ENCODE assay signal across 8 cellular contexts in the genomic region with DNA sequence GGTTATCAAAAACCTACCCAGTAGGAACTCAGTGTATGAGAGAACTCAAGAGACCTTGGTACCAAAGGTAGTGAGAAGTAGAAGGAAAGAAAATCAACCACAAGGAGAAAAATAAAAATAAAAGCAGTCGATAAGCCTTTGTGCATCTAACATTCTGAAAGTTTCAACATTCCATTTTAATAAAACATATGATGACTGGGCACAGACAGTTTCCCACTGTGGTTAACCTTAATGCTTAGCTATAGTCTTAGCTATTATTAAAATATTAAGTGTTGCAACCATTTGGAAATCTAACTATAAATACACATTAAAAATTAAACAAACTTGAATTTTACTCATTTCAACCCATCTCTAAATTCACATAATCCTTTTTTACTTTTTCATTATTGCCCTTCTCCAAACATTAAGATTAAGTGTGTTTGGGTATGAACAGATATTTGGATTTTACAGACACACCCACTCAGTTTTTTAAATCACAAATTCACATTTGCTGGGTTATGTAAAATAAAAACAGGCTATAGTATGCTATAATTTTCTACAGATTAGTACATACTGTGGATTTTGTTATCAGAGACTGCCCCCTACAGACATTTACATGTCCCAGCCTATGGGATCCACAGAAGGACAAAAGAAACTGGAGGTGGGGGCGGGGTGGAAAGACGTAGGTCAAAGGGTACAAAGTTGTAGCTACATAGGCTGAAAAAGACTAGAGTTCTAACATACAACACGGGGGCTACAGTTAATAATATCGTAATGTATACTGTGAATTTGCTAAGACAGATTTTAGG. TPM values are rescaled to one million over a fixed set of nuclear protein-coding genes. Genes with fewer than 3 reads are reported as not detected.
DNase-seq lines count a peak whose midpoint lies in the region; ATAC-seq, FAIRE-seq and TF ChIP-seq lines count a peak whose summit lies in the region.

No MANE protein-coding gene starts in this region.

- FAIRE-seq in bronchial epithelial cell (lab: Jason Lieb, UNC) = no peak

- no peak overlapping the region for H3K4me2 ChIP-seq in neural cell (ENCODE audit: low read length)

- TF ChIP-seq CTCF in bronchial epithelial cell (IDR thresholded peaks at IDR 0.05; ENCODE audit: insufficient read depth, low read length, severe bottlenecking) (no peak), neural cell (IDR thresholded peaks at IDR 0.05; ENCODE audit: poor library complexity, severe bottlenecking) (peak; percentile 24)

- CTCF ChIA-PET in activated CD8-positive, alpha-beta memory T cell treated with anti-CD3 and anti-CD28 coated beads, Interleukin-2, amount 10 ng/mL, durations not matched to agents 7 days and 5 days (lab: Charles Lee) = interaction anchor here (0.6 to 2.6 kb wide), 6 partner anchors 10 to 597 kb away, joined by 3 to 17 read pairs (median 6); no protein-coding TSS in a partner anchor

- TF ChIP-seq RAD21 in neural cell (conservative IDR thresholded peaks at IDR 0.05) = no peak

- H3K27ac Mint-ChIP-seq in activated CD8-positive, alpha-beta memory T cell treated with anti-CD3 and anti-CD28 coated beads, Interleukin-2, amount 10 ng/mL, durations not matched to agents 7 days and 5 days = no peak overlapping the region

- H3K36me3 ChIP-seq in bronchial epithelial cell (ENCODE audit: control insufficient read depth, insufficient read depth, low read length) = no peaks in the 10 kb centered on the region
- no peaks in the 10 kb centered on the region for H3K36me3 ChIP-seq in neural cell (ENCODE audit: insufficient read depth, low read length)

- H3K27me3 Mint-ChIP-seq in activated CD8-positive, alpha-beta memory T cell treated with anti-CD3 and anti-CD28 coated beads, Interleukin-2, amount 10 ng/mL, durations not matched to agents 7 days and 5 days = no peaks in the 10 kb centered on the region

- peaks cover 9% of the 10 kb centered on the region for H3K36me3 Mint-ChIP-seq in activated CD8-positive, alpha-beta memory T cell treated with anti-CD3 and anti-CD28 coated beads, Interleukin-2, amount 10 ng/mL, durations not matched to agents 7 days and 5 days

- H3K27ac ChIP-seq in neural cell (ENCODE audit: low read length) = no peak overlapping the region

- H3K27me3 ChIP-seq in bronchial epithelial cell (ENCODE audit: control insufficient read depth, insufficient read depth, low read length) (no peaks in the 10 kb centered on the region), neural cell (ENCODE audit: insufficient read depth, low read depth, low read length) (no peaks in the 10 kb centered on the region)

- H3K9me3 ChIP-seq in neural cell (ENCODE audit: low read length) = no peaks in the 10 kb centered on the region

- no peak for DNase-seq in activated CD8-positive, alpha-beta memory T cell treated with anti-CD3 and anti-CD28 coated beads, Interleukin-2, amount 10 ng/mL, durations not matched to agents 7 days and 5 days
- no peak for DNase-seq in activated CD8-positive, alpha-beta memory T cell treated with anti-CD3 and anti-CD28 coated beads, Interleukin-2, amount 50 U/mL, for 4 hours
- DNase-seq in NCI-H69 (lab: John Stamatoyannopoulos, UW) = peak; percentile 35
- peak; percentile 42 for DNase-seq in bronchial epithelial cell (ENCODE audit: low read depth)
- no peak for DNase-seq in SKM-1 (lab: John Stamatoyannopoulos, UW; ENCODE audit: unreplicated experiment)

- H3K4me3 ChIP-seq in bronchial epithelial cell (ENCODE audit: low read depth, low read length) (no peak overlapping the region), neural cell (ENCODE audit: low read length) (no peak overlapping the region)

- H3F3A ChIP-seq in neural cell (ENCODE audit: insufficient read depth, low read length, poor library complexity, severe bottlenecking) = no peaks in the 10 kb centered on the region

- no peak for TF ChIP-seq EP300 in neural cell (conservative IDR thresholded peaks at IDR 0.05; ENCODE audit: poor library complexity, severe bottlenecking)

- no peaks in the 10 kb centered on the region for H3K9me2 ChIP-seq in neural cell (ENCODE audit: insufficient read depth, low read length)

- no peaks in the 10 kb centered on the region for H3K79me2 ChIP-seq in neural cell (replicated peaks; ENCODE audit: insufficient read depth, low read length)

- H3K9me3 Mint-ChIP-seq in activated CD8-positive, alpha-beta memory T cell treated with anti-CD3 and anti-CD28 coated beads, Interleukin-2, amount 10 ng/mL, durations not matched to agents 7 days and 5 days (ENCODE audit: low read depth) = no peaks in the 10 kb centered on the region

- no peak overlapping the region for H3K4me3 Mint-ChIP-seq in activated CD8-positive, alpha-beta memory T cell treated with anti-CD3 and anti-CD28 coated beads, Interleukin-2, amount 10 ng/mL, durations not matched to agents 7 days and 5 days

- no peaks in the 10 kb centered on the region for H4K20me1 ChIP-seq in neural cell (ENCODE audit: insufficient read depth)

- no peak overlapping the region for H3K9ac ChIP-seq in neural cell (ENCODE audit: low read length)

- H2AFZ ChIP-seq in neural cell (ENCODE audit: low read depth, low read length) = no peak overlapping the region

- H3K4me1 Mint-ChIP-seq in activated CD8-positive, alpha-beta memory T cell treated with anti-CD3 and anti-CD28 coated beads, Interleukin-2, amount 10 ng/mL, durations not matched to agents 7 days and 5 days = peaks cover 4% of the 10 kb centered on the region

- peak; percentile 72 for ATAC-seq in activated CD8-positive, alpha-beta memory T cell treated with anti-CD3 and anti-CD28 coated beads, Interleukin-2, amount 10 ng/mL, durations not matched to agents 7 days and 5 days
- ATAC-seq in GM21447 (IDR thresholded peaks at IDR 0.05; ENCODE audit: unreplicated experiment) (no peak), GM21390 (IDR thresholded peaks at IDR 0.05; ENCODE audit: unreplicated experiment) (no peak)

TF ChIP-seq in neural cell, 6 proteins besides CTCF, POLR2A, EP300 and RAD21:
- TF ChIP-seq MXI1 (conservative IDR thresholded peaks at IDR 0.05; ENCODE audit: poor library complexity, severe bottlenecking) (no peak), POLR2AphosphoS5 (IDR thresholded peaks at IDR 0.05) (no peak), SMC3 (conservative IDR thresholded peaks at IDR 0.05; ENCODE audit: poor library complexity) (no peak), REST (IDR thresholded peaks at IDR 0.05; ENCODE audit: borderline replicate concordance) (no peak), TAF1 (IDR thresholded peaks at IDR 0.05; ENCODE audit: low read depth) (no peak), EZH2 (IDR thresholded peaks at IDR 0.05; ENCODE audit: borderline replicate concordance, insufficient read depth, low read length, poor library complexity, severe bottlenecking) (no peak)

RNA-seq across cellular contexts. Expression of gene SRBD1, which starts 32.8 kb away (rescaled TPM):
- total RNA-seq in activated CD8-positive, alpha-beta memory T cell treated with anti-CD3 and anti-CD28 coated beads, Interleukin-2, amount 10 ng/mL, durations not matched to agents 7 days and 5 days = 10 to 100 TPM; 17.6 to 22.2 TPM
- total RNA-seq in bronchial epithelial cell = 12.9 and 13.4 TPM in 2 replicates
- polyA plus RNA-seq in neural cell = 3.7 and 5.3 TPM in 2 replicates
- polyA minus RNA-seq in neural cell = 47.2 and 52.1 TPM in 2 replicates

Comparison
In these comparisons a context has a peak if more than half of its experiments do, and no peak if none do; other contexts are left out.
1. DNase-seq: peak in NCI-H69 (single experiment) and bronchial epithelial cell (single experiment); none in activated CD8-positive, alpha-beta memory T cell treated with anti-CD3 and anti-CD28 coated beads, Interleukin-2, amount 10 ng/mL, durations not matched to agents 7 days and 5 days (single experiment), activated CD8-positive, alpha-beta memory T cell treated with anti-CD3 and anti-CD28 coated beads, Interleukin-2, amount 50 U/mL, for 4 hours (single experiment) and SKM-1 (single experiment).